Comparison of ENCODE assay signal across 12 cellular contexts in the genomic region with DNA sequence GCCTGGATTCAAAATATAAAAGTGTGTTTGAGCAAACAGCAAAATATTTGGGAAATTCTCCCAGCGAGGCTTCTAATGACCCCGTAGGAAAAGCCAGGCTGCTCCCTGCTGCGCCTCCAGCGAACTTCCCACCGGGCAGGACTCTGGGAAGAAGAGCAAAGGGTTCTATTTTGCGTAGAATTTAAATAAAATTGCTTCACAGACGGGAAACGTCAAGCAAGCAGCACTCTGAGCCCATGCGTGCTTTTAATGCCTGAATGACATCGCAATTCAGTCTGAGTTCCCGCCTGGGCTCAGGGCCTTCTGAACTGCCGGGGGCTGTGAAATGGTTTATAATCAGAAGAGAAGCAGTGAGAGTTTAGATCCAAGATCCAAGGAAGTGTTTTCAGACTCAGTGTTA.
DNase-seq lines count a peak whose midpoint lies in the region; ATAC-seq and TF ChIP-seq lines count a peak whose summit lies in the region.
"Had no signal": no experiment of that assay in that cellular context is flagged by ENCODE, and none has a peak within 500 bp of the region (broad histone marks: within the 10 kb centered on the region; RNA-seq: fewer than 3 reads in every experiment).

No MANE protein-coding gene starts in this region.

- no peak for TF ChIP-seq POLR2A in esophagus squamous epithelium (IDR thresholded peaks at IDR 0.05)

- no peaks in the 10 kb centered on the region for H3K36me3 Mint-ChIP-seq in CD4-positive, alpha-beta memory T cell
- H3K36me3 Mint-ChIP-seq in T-cell: no peaks in the 10 kb centered on the region

- H3K27ac ChIP-seq in CD4-positive, alpha-beta memory T cell (ENCODE audit: low read depth, low read length): no peak overlapping the region
- no peak overlapping the region for H3K27ac ChIP-seq in esophagus squamous epithelium
- H3K27ac ChIP-seq: VCaP had no signal

- WGBS in esophagus squamous epithelium, 2 donors: 63 to 65% methylated on average over 12 of the region's 12 CpGs

- no peaks in the 10 kb centered on the region for H3K27me3 ChIP-seq in CD4-positive, alpha-beta memory T cell (ENCODE audit: insufficient read depth, low read length)
- peaks cover 0 to 33% (median 0%) of the 10 kb centered on the region in 4 donors for H3K27me3 ChIP-seq in esophagus squamous epithelium

- ATAC-seq in T-cell (replicated peaks in 1 of 4): no peak
- ATAC-seq: Panc1 had no signal

- H3K4me1 Mint-ChIP-seq in CD4-positive, alpha-beta memory T cell: peaks cover 0 to 2% (median 1%) of the 10 kb centered on the region in 4 donors
- peaks cover 0 to 17% (median 8%) of the 10 kb centered on the region in 3 donors for H3K4me1 Mint-ChIP-seq in T-cell

- no peaks in the 10 kb centered on the region for H3K36me3 ChIP-seq in CD4-positive, alpha-beta memory T cell (ENCODE audit: insufficient read depth, low read length)
- H3K36me3 ChIP-seq in esophagus squamous epithelium: no peaks in the 10 kb centered on the region

- H3K4me1 ChIP-seq in CD4-positive, alpha-beta memory T cell (ENCODE audit: insufficient read depth, low read length): no peaks in the 10 kb centered on the region
- no peaks in the 10 kb centered on the region for H3K4me1 ChIP-seq in esophagus squamous epithelium

- H3K9me3 Mint-ChIP-seq in CD4-positive, alpha-beta memory T cell: no peaks in the 10 kb centered on the region
- no peaks in the 10 kb centered on the region for H3K9me3 Mint-ChIP-seq in T-cell

- POLR2A ChIA-PET in CD4-positive, alpha-beta memory T cell (lab: Charles Lee; ENCODE audit: partially characterized antibody): no interaction called here
- POLR2A ChIA-PET in T-cell (lab: Charles Lee): no interaction called here

- intact Hi-C loops in CD4-positive, alpha-beta memory T cell (cut with micrococcal nuclease): loop anchor here (10.0 kb wide), 1 partner anchor 1698 kb away; no protein-coding TSS in a partner anchor
- intact Hi-C loops in esophagus squamous epithelium (cut with DNase I): no loop called here

- peak overlapping the region in 1 of 7 donors; percentile 48 for H3K27ac Mint-ChIP-seq in CD4-positive, alpha-beta memory T cell
- peak overlapping the region in 1 of 2 donors; percentile 85 for H3K27ac Mint-ChIP-seq in T-cell

- peak overlapping the region in 7 of 8 donors; percentile 79 to 92 (median 83) for H3K4me3 Mint-ChIP-seq in CD4-positive, alpha-beta memory T cell
- H3K4me3 Mint-ChIP-seq in T-cell: peak overlapping the region in 2 of 3 donors; percentile 87 to 91

- no peaks in the 10 kb centered on the region for H3K9me3 ChIP-seq in CD4-positive, alpha-beta memory T cell (ENCODE audit: control insufficient read depth in 1 of 2, low read length in 2 of 2)
- H3K9me3 ChIP-seq in esophagus squamous epithelium: no peaks in the 10 kb centered on the region

- DNase-seq in CD4-positive, alpha-beta memory T cell: no peak
- DNase-seq in T-cell (no peak), esophagus squamous epithelium (lab: John Stamatoyannopoulos, UW) (no peak), retinal pigment epithelial cell (ENCODE audit: low read depth) (no peak), NCI-H2107 (lab: John Stamatoyannopoulos, UW) (no peak), SKM-1 treated with dmso at 0.1 percent for 144 hours (lab: John Stamatoyannopoulos, UW; ENCODE audit: unreplicated experiment) (no peak)
- DNase-seq in stimulated activated CD4-positive, alpha-beta T cell treated with anti-CD3 and anti-CD28 coated beads, Interleukin-4, amount 100 ng/mL, for 4 hours: no peak
- DNase-seq in activated CD8-positive, alpha-beta memory T cell treated with anti-CD3 and anti-CD28 coated beads, Interleukin-2, amount 50 U/mL, for 4 hours: no peak
- DNase-seq: COR-L47, NCI-H446 had no signal

- peaks cover 0 to 16% of the 10 kb centered on the region in 2 donors for H3K27me3 Mint-ChIP-seq in CD4-positive, alpha-beta memory T cell
- peaks cover 7 to 8% of the 10 kb centered on the region in 2 donors for H3K27me3 Mint-ChIP-seq in T-cell

- CTCF ChIA-PET in CD4-positive, alpha-beta memory T cell (lab: Charles Lee; ENCODE audit: partially characterized antibody): no interaction called here
- CTCF ChIA-PET in T-cell (lab: Charles Lee): no interaction called here

- TF ChIP-seq CTCF in esophagus squamous epithelium (IDR thresholded peaks at IDR 0.05): no peak
- no peak for TF ChIP-seq CTCF in retinal pigment epithelial cell (conservative IDR thresholded peaks at IDR 0.05; ENCODE audit: low read depth, low read length)

- no peak overlapping the region for H3K4me3 ChIP-seq in CD4-positive, alpha-beta memory T cell (ENCODE audit: low read length in 2 of 2)
- H3K4me3 ChIP-seq in esophagus squamous epithelium (peak overlapping the region in 3 of 4 donors; percentile 29 to 37 (median 32)), retinal pigment epithelial cell (ENCODE audit: low read length) (peak overlapping the region; percentile 17)

Comparison
In these comparisons a context has a peak if more than half of its experiments do, and no peak if none do; other contexts are left out.
1. H3K4me3 ChIP-seq: peak in esophagus squamous epithelium (3 of 4) and retinal pigment epithelial cell (single experiment); none in CD4-positive, alpha-beta memory T cell (0 of 2).